ENCODE assay signal across 8 cellular contexts in the genomic region with DNA sequence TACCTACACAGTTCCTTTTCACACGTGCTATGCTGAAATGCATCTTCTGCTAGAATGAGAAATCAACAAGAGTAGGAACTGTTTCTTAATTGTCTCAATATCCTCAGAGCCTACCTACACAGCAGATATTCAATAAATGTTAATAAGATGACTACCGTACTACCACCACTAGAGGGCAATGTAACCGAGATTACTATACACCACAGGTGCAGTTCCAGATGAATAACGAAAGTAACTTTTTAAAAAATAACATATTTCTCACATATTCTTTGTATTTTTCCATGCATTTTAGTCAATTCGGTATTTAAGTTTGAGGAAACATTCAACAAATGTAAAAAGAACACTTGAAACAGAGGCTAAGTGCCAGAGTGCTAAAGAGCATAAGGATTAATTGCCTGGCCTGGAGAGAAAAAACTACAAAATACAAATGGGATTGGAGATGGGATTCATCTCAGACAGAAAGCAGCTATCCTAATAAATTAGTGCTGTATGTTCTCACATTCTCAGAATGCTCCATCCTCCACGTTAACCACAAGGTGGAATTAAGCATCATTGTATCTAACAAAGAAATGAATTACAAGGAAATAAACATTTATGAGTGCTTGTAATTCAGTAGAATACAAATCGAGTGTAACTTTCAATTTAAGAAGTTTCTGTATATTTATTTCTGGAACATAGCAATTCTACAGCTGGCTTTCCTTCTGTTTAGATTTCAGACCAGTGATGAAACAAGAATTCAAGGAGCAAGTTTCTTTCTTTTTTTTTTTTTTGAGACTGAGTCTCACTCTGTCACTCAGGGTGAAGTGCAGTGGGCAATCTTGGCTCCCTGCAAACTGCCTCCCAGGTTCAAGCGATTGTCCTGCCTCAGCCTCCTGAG. TPM values are rescaled to one million over a fixed set of nuclear protein-coding genes. Genes with fewer than 3 reads are reported as not detected.
DNase-seq lines count a peak whose midpoint lies in the region; ATAC-seq lines count a peak whose summit lies in the region.

No MANE protein-coding gene starts in this region.

- in situ Hi-C loops in Caki2 (cut with HindIII; ENCODE audit: low pct_unique_long_range_greater_than_20kb, low sequenced_read_pairs) = no loop called here

- H3K9me3 ChIP-seq in right cardiac atrium (ENCODE audit: control insufficient read depth, low read length) = no peaks in the 10 kb centered on the region

- H3K9me3 Mint-ChIP-seq in stimulated activated effector memory CD8-positive, alpha-beta T cell treated with anti-CD3 and anti-CD28 coated beads, Interleukin-12 subunit alpha, Interleukin-12 subunit beta, amount 100 ng/mL, for 72 hours = no peaks in the 10 kb centered on the region

- no peak overlapping the region for H3K27ac ChIP-seq in right cardiac atrium (ENCODE audit: low read length)

- intact Hi-C loops in right cardiac atrium (cut with DNase I) = loop anchor here in 3 of 4 donors (5.0 to 10.0 kb wide), 2 partner anchors 95 to 162 kb away; no protein-coding TSS in a partner anchor

- H3K4me3 ChIP-seq in right cardiac atrium (ENCODE audit: low read length) = no peak overlapping the region

- WGBS in right cardiac atrium = 23% methylated on average over 8 of the region's 8 CpGs

- H3K36me3 Mint-ChIP-seq in stimulated activated effector memory CD8-positive, alpha-beta T cell treated with anti-CD3 and anti-CD28 coated beads, Interleukin-12 subunit alpha, Interleukin-12 subunit beta, amount 100 ng/mL, for 72 hours = no peaks in the 10 kb centered on the region

- no peak overlapping the region for H3K27ac Mint-ChIP-seq in stimulated activated effector memory CD8-positive, alpha-beta T cell treated with anti-CD3 and anti-CD28 coated beads, Interleukin-12 subunit alpha, Interleukin-12 subunit beta, amount 100 ng/mL, for 72 hours

- peak; percentile 19 for DNase-seq in Caki2 (ENCODE audit: low read depth)
- DNase-seq in NCI-H2196 (lab: John Stamatoyannopoulos, UW; ENCODE audit: unreplicated experiment) = peak; percentile 51
- DNase-seq in amniotic epithelial cell (ENCODE audit: low read depth) = peak; percentile 51
- no peak for DNase-seq in right cardiac atrium
- DNase-seq in stimulated activated effector memory CD8-positive, alpha-beta T cell treated with anti-CD3 and anti-CD28 coated beads, Interleukin-12 subunit alpha, Interleukin-12 subunit beta, amount 100 ng/mL, for 72 hours (ENCODE audit: low spot score in 2 of 2) = no peak

- ATAC-seq in GM18909 (IDR thresholded peaks at IDR 0.05; ENCODE audit: poor library complexity, unreplicated experiment) = peak; percentile 94
- ATAC-seq in HG03095 (IDR thresholded peaks at IDR 0.05; ENCODE audit: unreplicated experiment) = peak; percentile 92
- ATAC-seq in right cardiac atrium = peak; percentile 72 to 73
- ATAC-seq in stimulated activated effector memory CD8-positive, alpha-beta T cell treated with anti-CD3 and anti-CD28 coated beads, Interleukin-12 subunit alpha, Interleukin-12 subunit beta, amount 100 ng/mL, for 72 hours = peak; percentile 79
- no peak for ATAC-seq in GM19324 (IDR thresholded peaks at IDR 0.05; ENCODE audit: low FRiP score, unreplicated experiment)

- H3K27me3 ChIP-seq in right cardiac atrium (ENCODE audit: control insufficient read depth, insufficient read depth) = no peaks in the 10 kb centered on the region

- no peak overlapping the region for H3K4me3 Mint-ChIP-seq in stimulated activated effector memory CD8-positive, alpha-beta T cell treated with anti-CD3 and anti-CD28 coated beads, Interleukin-12 subunit alpha, Interleukin-12 subunit beta, amount 100 ng/mL, for 72 hours

- H3K4me1 Mint-ChIP-seq in stimulated activated effector memory CD8-positive, alpha-beta T cell treated with anti-CD3 and anti-CD28 coated beads, Interleukin-12 subunit alpha, Interleukin-12 subunit beta, amount 100 ng/mL, for 72 hours = peaks cover 5% of the 10 kb centered on the region

- H3K4me1 ChIP-seq in right cardiac atrium (ENCODE audit: control insufficient read depth, insufficient read depth, low read length) = no peaks in the 10 kb centered on the region

RNA-seq across cellular contexts. Expression of gene HECTD2, which starts 20.3 kb away (rescaled TPM):
- total RNA-seq in Caki2 (2014; rRNA removed; shearing (Covaris generic); ENCODE audit: low replicate concordance) = 0.71 and 4.4 TPM in 2 replicates
- total RNA-seq in right cardiac atrium = 10 to 100 TPM in 1 of 4 donors, 1 to 10 TPM in 3; 8.9 to 13.4 (median 9.7) TPM
- polyA plus RNA-seq in right cardiac atrium = 4.6 TPM

Comparison
In these comparisons a context has a peak if more than half of its experiments do, and no peak if none do; other contexts are left out.
1. DNase-seq: peak in Caki2 (single experiment), NCI-H2196 (single experiment) and amniotic epithelial cell (single experiment); none in right cardiac atrium (0 of 3) and stimulated activated effector memory CD8-positive, alpha-beta T cell treated with anti-CD3 and anti-CD28 coated beads, Interleukin-12 subunit alpha, Interleukin-12 subunit beta, amount 100 ng/mL, for 72 hours (0 of 2).